In the genomic region with DNA sequence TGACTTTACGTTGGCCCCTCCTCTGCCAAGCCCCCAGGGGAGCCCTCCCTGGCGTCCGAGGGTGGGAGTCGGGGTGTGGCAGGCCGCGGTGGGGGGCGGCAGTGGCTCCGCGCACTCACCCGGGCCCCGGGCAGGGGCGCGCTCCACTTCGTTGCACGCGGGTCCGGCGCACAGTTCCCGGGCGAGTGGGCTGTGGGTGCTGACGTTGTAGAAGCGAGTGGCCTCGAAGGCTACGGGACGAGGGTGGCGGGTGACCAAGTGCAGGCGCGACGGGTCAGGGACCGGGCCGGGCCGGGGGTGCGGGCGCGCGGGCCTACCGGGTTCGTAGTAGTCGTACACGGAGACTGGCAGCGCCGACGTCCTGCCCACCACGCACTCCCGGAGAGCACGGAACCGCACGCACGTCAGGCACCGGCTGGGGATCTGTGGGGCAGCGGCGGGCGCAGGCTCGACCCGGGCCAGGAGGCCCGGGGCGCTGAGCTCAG, we compare ENCODE assay signal across 1 cellular context.
A peak's percentile ranks its signal among the peaks of the same experiment; 100 is the strongest.
TF ChIP-seq lines count a peak whose summit lies in the region.

No MANE protein-coding gene starts in this region.

TF ChIP-seq in HepG2, 621 proteins besides CTCF, POLR2A, EP300 and RAD21 (continued from another document):
- TF ChIP-seq, protein P1, sequence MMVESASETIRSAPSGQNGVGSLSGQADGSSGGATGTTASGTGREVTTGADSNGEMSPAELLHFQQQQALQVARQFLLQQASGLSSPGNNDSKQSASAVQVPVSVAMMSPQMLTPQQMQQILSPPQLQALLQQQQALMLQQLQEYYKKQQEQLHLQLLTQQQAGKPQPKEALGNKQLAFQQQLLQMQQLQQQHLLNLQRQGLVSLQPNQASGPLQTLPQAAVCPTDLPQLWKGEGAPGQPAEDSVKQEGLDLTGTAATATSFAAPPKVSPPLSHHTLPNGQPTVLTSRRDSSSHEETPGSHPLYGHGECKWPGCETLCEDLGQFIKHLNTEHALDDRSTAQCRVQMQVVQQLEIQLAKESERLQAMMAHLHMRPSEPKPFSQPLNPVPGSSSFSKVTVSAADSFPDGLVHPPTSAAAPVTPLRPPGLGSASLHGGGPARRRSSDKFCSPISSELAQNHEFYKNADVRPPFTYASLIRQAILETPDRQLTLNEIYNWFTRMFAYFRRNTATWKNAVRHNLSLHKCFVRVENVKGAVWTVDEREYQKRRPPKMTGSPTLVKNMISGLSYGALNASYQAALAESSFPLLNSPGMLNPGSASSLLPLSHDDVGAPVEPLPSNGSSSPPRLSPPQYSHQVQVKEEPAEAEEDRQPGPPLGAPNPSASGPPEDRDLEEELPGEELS (CRISPR knock-in tag; IDR thresholded peaks at IDR 0.05): no peak
- TF ChIP-seq, protein P2, sequence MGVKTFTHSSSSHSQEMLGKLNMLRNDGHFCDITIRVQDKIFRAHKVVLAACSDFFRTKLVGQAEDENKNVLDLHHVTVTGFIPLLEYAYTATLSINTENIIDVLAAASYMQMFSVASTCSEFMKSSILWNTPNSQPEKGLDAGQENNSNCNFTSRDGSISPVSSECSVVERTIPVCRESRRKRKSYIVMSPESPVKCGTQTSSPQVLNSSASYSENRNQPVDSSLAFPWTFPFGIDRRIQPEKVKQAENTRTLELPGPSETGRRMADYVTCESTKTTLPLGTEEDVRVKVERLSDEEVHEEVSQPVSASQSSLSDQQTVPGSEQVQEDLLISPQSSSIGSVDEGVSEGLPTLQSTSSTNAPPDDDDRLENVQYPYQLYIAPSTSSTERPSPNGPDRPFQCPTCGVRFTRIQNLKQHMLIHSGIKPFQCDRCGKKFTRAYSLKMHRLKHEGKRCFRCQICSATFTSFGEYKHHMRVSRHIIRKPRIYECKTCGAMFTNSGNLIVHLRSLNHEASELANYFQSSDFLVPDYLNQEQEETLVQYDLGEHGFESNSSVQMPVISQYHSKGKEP (CRISPR knock-in tag; IDR thresholded peaks at IDR 0.05): no peak
- TF ChIP-seq ZNF333 (CRISPR knock-in tag; IDR thresholded peaks at IDR 0.05; ENCODE audit: borderline replicate concordance) (0 out of 2 replicates have a peak, but pooled peaks have one; percentile 55), JARID2 (CRISPR knock-in tag; IDR thresholded peaks at IDR 0.05; ENCODE audit: insufficient replicate concordance) (no peak), SMARCE1 (IDR thresholded peaks at IDR 0.05; ENCODE audit: borderline replicate concordance) (no peak), ZNF776 (CRISPR knock-in tag; IDR thresholded peaks at IDR 0.05) (no peak), ZNF430 (CRISPR knock-in tag; IDR thresholded peaks at IDR 0.05) (no peak), DPF2 (CRISPR knock-in tag; IDR thresholded peaks at IDR 0.05; ENCODE audit: borderline replicate concordance, low read depth) (no peak), FOSL1 (CRISPR knock-in tag; IDR thresholded peaks at IDR 0.05; ENCODE audit: borderline replicate concordance) (no peak), ZNF251 (CRISPR knock-in tag; IDR thresholded peaks at IDR 0.05) (no peak), ZNF17 (CRISPR knock-in tag; IDR thresholded peaks at IDR 0.05) (no peak), ZNF160 (CRISPR knock-in tag; IDR thresholded peaks at IDR 0.05) (no peak)
- TF ChIP-seq, protein P3, sequence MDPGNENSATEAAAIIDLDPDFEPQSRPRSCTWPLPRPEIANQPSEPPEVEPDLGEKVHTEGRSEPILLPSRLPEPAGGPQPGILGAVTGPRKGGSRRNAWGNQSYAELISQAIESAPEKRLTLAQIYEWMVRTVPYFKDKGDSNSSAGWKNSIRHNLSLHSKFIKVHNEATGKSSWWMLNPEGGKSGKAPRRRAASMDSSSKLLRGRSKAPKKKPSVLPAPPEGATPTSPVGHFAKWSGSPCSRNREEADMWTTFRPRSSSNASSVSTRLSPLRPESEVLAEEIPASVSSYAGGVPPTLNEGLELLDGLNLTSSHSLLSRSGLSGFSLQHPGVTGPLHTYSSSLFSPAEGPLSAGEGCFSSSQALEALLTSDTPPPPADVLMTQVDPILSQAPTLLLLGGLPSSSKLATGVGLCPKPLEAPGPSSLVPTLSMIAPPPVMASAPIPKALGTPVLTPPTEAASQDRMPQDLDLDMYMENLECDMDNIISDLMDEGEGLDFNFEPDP (CRISPR knock-in tag; conservative IDR thresholded peaks at IDR 0.05): no peak
- TF ChIP-seq, protein P4, sequence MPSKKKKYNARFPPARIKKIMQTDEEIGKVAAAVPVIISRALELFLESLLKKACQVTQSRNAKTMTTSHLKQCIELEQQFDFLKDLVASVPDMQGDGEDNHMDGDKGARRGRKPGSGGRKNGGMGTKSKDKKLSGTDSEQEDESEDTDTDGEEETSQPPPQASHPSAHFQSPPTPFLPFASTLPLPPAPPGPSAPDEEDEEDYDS (CRISPR knock-in tag; IDR thresholded peaks at IDR 0.05): 0 out of 2 replicates have a peak, but pooled peaks have one; percentile 25
- TF ChIP-seq, protein P5, sequence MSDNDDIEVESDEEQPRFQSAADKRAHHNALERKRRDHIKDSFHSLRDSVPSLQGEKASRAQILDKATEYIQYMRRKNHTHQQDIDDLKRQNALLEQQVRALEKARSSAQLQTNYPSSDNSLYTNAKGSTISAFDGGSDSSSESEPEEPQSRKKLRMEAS (IDR thresholded peaks at IDR 0.05): peak; percentile 63; the same call in 1 of the 2 replicates
- TF ChIP-seq, protein P6, sequence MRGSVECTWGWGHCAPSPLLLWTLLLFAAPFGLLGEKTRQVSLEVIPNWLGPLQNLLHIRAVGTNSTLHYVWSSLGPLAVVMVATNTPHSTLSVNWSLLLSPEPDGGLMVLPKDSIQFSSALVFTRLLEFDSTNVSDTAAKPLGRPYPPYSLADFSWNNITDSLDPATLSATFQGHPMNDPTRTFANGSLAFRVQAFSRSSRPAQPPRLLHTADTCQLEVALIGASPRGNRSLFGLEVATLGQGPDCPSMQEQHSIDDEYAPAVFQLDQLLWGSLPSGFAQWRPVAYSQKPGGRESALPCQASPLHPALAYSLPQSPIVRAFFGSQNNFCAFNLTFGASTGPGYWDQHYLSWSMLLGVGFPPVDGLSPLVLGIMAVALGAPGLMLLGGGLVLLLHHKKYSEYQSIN (CRISPR knock-in tag; IDR thresholded peaks at IDR 0.05; ENCODE audit: borderline replicate concordance): no peak
